ENCODE assay signal across 11 cellular contexts in genomic region chr3:63979093-63979492, GRCh38. TPM values are rescaled to one million over a fixed set of nuclear protein-coding genes. Genes with fewer than 3 reads are reported as not detected.
DNase-seq lines count a peak whose midpoint lies in the region; ATAC-seq, FAIRE-seq and TF ChIP-seq lines count a peak whose summit lies in the region.
"Had no signal": no experiment of that assay in that cellular context is flagged by ENCODE, and none has a peak within 500 bp of the region (broad histone marks: within the 10 kb centered on the region; RNA-seq: fewer than 3 reads in every experiment).

No MANE protein-coding gene starts in this region.

- H3K27ac Mint-ChIP-seq in activated CD8-positive, alpha-beta T cell treated with anti-CD3 and anti-CD28 coated beads for 36 hours: peak overlapping the region; percentile 92
- H3K27ac Mint-ChIP-seq in stimulated activated naive B cell treated with anti-CD40 and anti-IgM and Interleukin-4, amounts not matched to agents 10 μg/mL and 1 μg/mL and 100 μg/mL, for 72 hours: no peak overlapping the region

- intact Hi-C loops in activated CD8-positive, alpha-beta T cell treated with anti-CD3 and anti-CD28 coated beads for 36 hours (cut with micrococcal nuclease): no loop called here
- intact Hi-C loops in HepG2 (cut with micrococcal nuclease; ENCODE audit: unreplicated experiment): no loop called here

- TF ChIP-seq RAD21 in HepG2 (CRISPR knock-in tag; IDR thresholded peaks at IDR 0.05): no peak

- H3K4me1 ChIP-seq in small intestine (ENCODE audit: control insufficient read depth in 2 of 2, insufficient read depth in 1 of 2, low read depth in 1 of 2, low read length in 1 of 2) (peaks cover 2 to 4% of the 10 kb centered on the region in 2 donors), HepG2 (ENCODE audit: insufficient read depth, low read length) (peaks cover 17% of the 10 kb centered on the region)

- H3K27me3 ChIP-seq in small intestine (ENCODE audit: control insufficient read depth in 2 of 2, insufficient read depth in 2 of 2, low read length in 2 of 2) (no peaks in the 10 kb centered on the region), HepG2 (ENCODE audit: control insufficient read depth in 1 of 2, insufficient read depth in 2 of 2, low read length in 2 of 2) (no peaks in the 10 kb centered on the region)
- H3K27me3 ChIP-seq: thyroid gland had no signal

- H3K9me3 Mint-ChIP-seq in activated CD8-positive, alpha-beta T cell treated with anti-CD3 and anti-CD28 coated beads for 36 hours: no peaks in the 10 kb centered on the region
- no peaks in the 10 kb centered on the region for H3K9me3 Mint-ChIP-seq in stimulated activated naive B cell treated with anti-CD40 and anti-IgM and Interleukin-4, amounts not matched to agents 10 μg/mL and 1 μg/mL and 100 μg/mL, for 72 hours

- no peaks in the 10 kb centered on the region for H4K20me1 ChIP-seq in HepG2 (ENCODE audit: insufficient read depth, low read length)

- H3K79me2 ChIP-seq in HepG2 (ENCODE audit: insufficient read depth, low read length): peaks cover 28% of the 10 kb centered on the region

- CTCF ChIA-PET in activated CD8-positive, alpha-beta T cell treated with anti-CD3 and anti-CD28 coated beads for 36 hours (lab: Charles Lee): interaction anchor here (1.1 to 32.0 kb wide), 7 partner anchors 8 to 68 kb away, joined by 3 to 595 read pairs (median 6); partner anchors contain the start of genes PSMD6 and SCAANT1
- CTCF ChIA-PET in HepG2 (lab: Yijun Ruan, JAX; ENCODE audit: low intra/inter-chr PET ratio, low total read pairs): no interaction called here

- H3K27me3 Mint-ChIP-seq in activated CD8-positive, alpha-beta T cell treated with anti-CD3 and anti-CD28 coated beads for 36 hours: no peaks in the 10 kb centered on the region
- H3K27me3 Mint-ChIP-seq in stimulated activated naive B cell treated with anti-CD40 and anti-IgM and Interleukin-4, amounts not matched to agents 10 μg/mL and 1 μg/mL and 100 μg/mL, for 72 hours: no peaks in the 10 kb centered on the region

- FAIRE-seq in small intestine (lab: Jason Lieb, UNC): no peak
- FAIRE-seq in HepG2 (lab: Jason Lieb, UNC): no peak
- FAIRE-seq: endometrium had no signal

- H3K9ac ChIP-seq in HepG2 (ENCODE audit: insufficient read depth, low read depth, low read length): no peak overlapping the region

- in situ Hi-C loops in HepG2 (cut with HindIII; ENCODE audit: extremely low pct_ligation_motif_present, low pct_unique_long_range_greater_than_20kb): no loop called here

- peaks cover 85% of the 10 kb centered on the region for H3K4me1 Mint-ChIP-seq in activated CD8-positive, alpha-beta T cell treated with anti-CD3 and anti-CD28 coated beads for 36 hours (ENCODE audit: low read depth)
- H3K4me1 Mint-ChIP-seq in stimulated activated naive B cell treated with anti-CD40 and anti-IgM and Interleukin-4, amounts not matched to agents 10 μg/mL and 1 μg/mL and 100 μg/mL, for 72 hours: peaks cover 20 to 43% of the 10 kb centered on the region in 2 donors

- H2AFZ ChIP-seq in HepG2 (ENCODE audit: low read length): no peak overlapping the region

- TF ChIP-seq EP300 in HepG2 (IDR thresholded peaks at IDR 0.05; ENCODE audit: low read depth in 2 of 2, low read length in 2 of 2): no peak
- TF ChIP-seq EP300 in HepG2 (CRISPR knock-in tag; IDR thresholded peaks at IDR 0.05; ENCODE audit: borderline replicate concordance): no peak

- no peak overlapping the region for H3K4me2 ChIP-seq in HepG2 (ENCODE audit: low read depth, low read length)

- WGBS in small intestine, 3 donors: 66 to 74% (median 70%) methylated on average over 5 of the region's 5 CpGs
- whole genome bisulfite sequencing in HepG2 (ENCODE audit: low lambda C conversion rate): over 99% methylated on average over 5 of the region's 5 CpGs

- H3K9me3 ChIP-seq in small intestine (ENCODE audit: control insufficient read depth, low read depth) (no peaks in the 10 kb centered on the region), HepG2 (ENCODE audit: low read length) (no peaks in the 10 kb centered on the region)
- H3K9me3 ChIP-seq: thyroid gland had no signal

- no peak for TF ChIP-seq CTCF in activated CD8-positive, alpha-beta T cell treated with anti-CD3 and anti-CD28 coated beads for 36 hours (IDR thresholded peaks at IDR 0.05)
- no peak for TF ChIP-seq CTCF in fibroblast of villous mesenchyme (IDR thresholded peaks at IDR 0.05; ENCODE audit: insufficient read depth, low read depth, low read length)
- TF ChIP-seq CTCF in HepG2 (CRISPR knock-in tag; IDR thresholded peaks at IDR 0.05): no peak

- peak; percentile 23 for DNase-seq in activated CD4-positive, alpha-beta T cell treated with anti-CD3 and anti-CD28 coated beads, Interleukin-2, amount 50 U/mL, for 1 hour
- DNase-seq in activated CD4-positive, alpha-beta T cell treated with anti-CD3 and anti-CD28 coated beads for 1 hour: no peak
- peak; percentile 47 for DNase-seq in activated CD8-positive, alpha-beta T cell treated with anti-CD3 and anti-CD28 coated beads for 36 hours
- DNase-seq in fibroblast of villous mesenchyme (ENCODE audit: low read depth): peak; percentile 87
- peak; percentile 22 for DNase-seq in small intestine
- no peak for DNase-seq in stimulated activated naive B cell treated with anti-CD40 and anti-IgM and Interleukin-4, amounts not matched to agents 10 μg/mL and 1 μg/mL and 100 μg/mL, for 72 hours
- no peak for DNase-seq in AG08396 (ENCODE audit: low spot score)
- no peak for DNase-seq in HepG2 (ENCODE audit: low spot score)
- DNase-seq: NCI-H1092 treated with DMSO at 0.1 percent for 48 hours, thyroid gland had no signal

- peak; percentile 48 for ATAC-seq in activated CD8-positive, alpha-beta T cell treated with anti-CD3 and anti-CD28 coated beads for 36 hours
- ATAC-seq in stimulated activated naive B cell treated with anti-CD40 and anti-IgM and Interleukin-4, amounts not matched to agents 10 μg/mL and 1 μg/mL and 100 μg/mL, for 72 hours (replicated peaks): no peak
- ATAC-seq in HepG2: no peak

- peak overlapping the region; percentile 68 for H3K4me3 Mint-ChIP-seq in activated CD8-positive, alpha-beta T cell treated with anti-CD3 and anti-CD28 coated beads for 36 hours
- H3K4me3 Mint-ChIP-seq in stimulated activated naive B cell treated with anti-CD40 and anti-IgM and Interleukin-4, amounts not matched to agents 10 μg/mL and 1 μg/mL and 100 μg/mL, for 72 hours: no peak overlapping the region

- peaks cover 44% of the 10 kb centered on the region for H3K36me3 Mint-ChIP-seq in activated CD8-positive, alpha-beta T cell treated with anti-CD3 and anti-CD28 coated beads for 36 hours (ENCODE audit: low read depth)
- peaks cover 26 to 48% of the 10 kb centered on the region in 2 donors for H3K36me3 Mint-ChIP-seq in stimulated activated naive B cell treated with anti-CD40 and anti-IgM and Interleukin-4, amounts not matched to agents 10 μg/mL and 1 μg/mL and 100 μg/mL, for 72 hours

- POLR2A ChIA-PET in activated CD8-positive, alpha-beta T cell treated with anti-CD3 and anti-CD28 coated beads for 36 hours (lab: Charles Lee): interaction anchor here (0.5 to 6.2 kb wide), 6 partner anchors 9 to 98 kb away, joined by 3 to 43 read pairs (median 4); partner anchors contain the start of gene SCAANT1
- POLR2A ChIA-PET in HepG2 (lab: Yijun Ruan, JAX): no interaction called here

- H3K36me3 ChIP-seq in small intestine (ENCODE audit: control insufficient read depth in 2 of 2, insufficient read depth in 2 of 2, low read length in 2 of 2) (peaks cover 2 to 14% of the 10 kb centered on the region in 2 donors), HepG2 (replicated peaks in 1 of 2; ENCODE audit: control insufficient read depth in 1 of 2, insufficient read depth in 2 of 2, low read length in 2 of 2) (peaks cover 12 to 36% of the 10 kb centered on the region in 2 experiments)

- no peak for TF ChIP-seq POLR2A in HepG2 (IDR thresholded peaks at IDR 0.05; ENCODE audit: insufficient read depth in 1 of 2, low read depth in 2 of 2, low read length in 2 of 2)

- no peak overlapping the region for H3K4me3 ChIP-seq in fibroblast of villous mesenchyme (ENCODE audit: low read depth, low read length)
- H3K4me3 ChIP-seq in small intestine (ENCODE audit: low read depth in 1 of 2, low read length in 2 of 2): no peak overlapping the region
- H3K4me3 ChIP-seq in HepG2 (replicated peaks in 1 of 3; ENCODE audit: insufficient read depth in 1 of 3, low read depth in 2 of 3, low read length in 3 of 3): no peak overlapping the region
- H3K4me3 ChIP-seq: thyroid gland had no signal

- BruUV-seq in HepG2 (replicated peaks; lab: Mats Ljungman, UMichigan): no TSS peak

- H3K27ac ChIP-seq in small intestine (ENCODE audit: low read depth in 1 of 2, low read length in 1 of 2): peak overlapping the region in 1 of 2 donors; percentile 48
- no peak overlapping the region for H3K27ac ChIP-seq in HepG2 (ENCODE audit: extremely low read length, insufficient read depth, low read length)
- H3K27ac ChIP-seq: thyroid gland had no signal

RNA-seq across cellular contexts. Expression of gene PSMD6, which starts 44.2 kb away (rescaled TPM):
- 100 to 1,000 TPM; 110 to 113 TPM for total RNA-seq in activated CD8-positive, alpha-beta T cell treated with anti-CD3 and anti-CD28 coated beads for 36 hours
- total RNA-seq in fibroblast of villous mesenchyme (101 TPM in 2 replicates), HepG2 (2016; rRNA removed; fragmentation: Illumina TruSeq; extraction: Trizol) (117 and 169 TPM in 2 replicates)
- polyA plus RNA-seq in small intestine (10 to 100 TPM; 51.4 to 65.2 (median 51.9) TPM), HepG2 (2011; rRNA removed) (31.1 and 36.8 TPM in 2 replicates)
- total RNA-seq in HepG2 (2016; cell fraction: cytosol; rRNA removed; fragmentation: Illumina TruSeq; extraction: Trizol; ENCODE audit: low read depth): 28.9 and 32.9 TPM in 2 replicates
- 117 and 163 TPM in 2 replicates for total RNA-seq in HepG2 (2016; cell fraction: insoluble cytoplasmic fraction; rRNA removed; fragmentation: Illumina TruSeq; extraction: Trizol)
- total RNA-seq in HepG2 (2016; cell fraction: membrane; rRNA removed; fragmentation: Illumina TruSeq; extraction: Trizol): 33.9 and 40.8 TPM in 2 replicates
- total RNA-seq in HepG2 (2016; cell fraction: nucleus; rRNA removed; fragmentation: Illumina TruSeq; extraction: Trizol): 62.8 and 65.3 TPM in 2 replicates
- 22.6 and 25.6 TPM in 2 replicates for polyA plus RNA-seq in HepG2 (2011; cell fraction: cytosol; rRNA removed)
- polyA plus RNA-seq in HepG2 (2011; cell fraction: nucleus; rRNA removed): 36.5 and 41.5 TPM in 2 replicates
- 52.7 and 65.4 TPM in 2 replicates for polyA plus RNA-seq in HepG2 (2012)
- polyA plus RNA-seq in HepG2 (2016; cell fraction: cytosol; fragmentation: Illumina TruSeq; extraction: Trizol; ENCODE audit: low read depth): 21.9 and 22.5 TPM in 2 replicates
- polyA plus RNA-seq in HepG2 (2016; cell fraction: insoluble cytoplasmic fraction; fragmentation: Illumina TruSeq; extraction: Trizol; ENCODE audit: low read depth): 148 and 154 TPM in 2 replicates
- polyA plus RNA-seq in HepG2 (2016; cell fraction: membrane; fragmentation: Illumina TruSeq; extraction: Trizol; ENCODE audit: low read depth): 23.8 and 24.7 TPM in 2 replicates
- polyA plus RNA-seq in HepG2 (2016; cell fraction: nucleus; fragmentation: Illumina TruSeq; extraction: Trizol; ENCODE audit: insufficient read depth, low read depth): 69.9 and 70.7 TPM in 2 replicates
- 17.4 and 28.2 TPM in 2 replicates for polyA minus RNA-seq in HepG2 (2011; rRNA and poly(A)+ RNA removed; ENCODE audit: low replicate concordance)
- polyA minus RNA-seq in HepG2 (2011; cell fraction: cytosol; rRNA and poly(A)+ RNA removed): 21.1 and 22.2 TPM in 2 replicates
- 76.8 and 80.5 TPM in 2 replicates for polyA minus RNA-seq in HepG2 (2011; cell fraction: nucleus; rRNA and poly(A)+ RNA removed)

Comparison
In these comparisons a context has a peak if more than half of its experiments do, and no peak if none do; other contexts are left out.
1. DNase-seq: peak in activated CD4-positive, alpha-beta T cell treated with anti-CD3 and anti-CD28 coated beads, Interleukin-2, amount 50 U/mL, for 1 hour (single experiment), activated CD8-positive, alpha-beta T cell treated with anti-CD3 and anti-CD28 coated beads for 36 hours (single experiment), fibroblast of villous mesenchyme (single experiment) and small intestine (single experiment); none in activated CD4-positive, alpha-beta T cell treated with anti-CD3 and anti-CD28 coated beads for 1 hour (single experiment), stimulated activated naive B cell treated with anti-CD40 and anti-IgM and Interleukin-4, amounts not matched to agents 10 μg/mL and 1 μg/mL and 100 μg/mL, for 72 hours (single experiment), AG08396 (single experiment) and HepG2 (single experiment).